Comparison of ENCODE assay signal across 9 cellular contexts in the genomic region with DNA sequence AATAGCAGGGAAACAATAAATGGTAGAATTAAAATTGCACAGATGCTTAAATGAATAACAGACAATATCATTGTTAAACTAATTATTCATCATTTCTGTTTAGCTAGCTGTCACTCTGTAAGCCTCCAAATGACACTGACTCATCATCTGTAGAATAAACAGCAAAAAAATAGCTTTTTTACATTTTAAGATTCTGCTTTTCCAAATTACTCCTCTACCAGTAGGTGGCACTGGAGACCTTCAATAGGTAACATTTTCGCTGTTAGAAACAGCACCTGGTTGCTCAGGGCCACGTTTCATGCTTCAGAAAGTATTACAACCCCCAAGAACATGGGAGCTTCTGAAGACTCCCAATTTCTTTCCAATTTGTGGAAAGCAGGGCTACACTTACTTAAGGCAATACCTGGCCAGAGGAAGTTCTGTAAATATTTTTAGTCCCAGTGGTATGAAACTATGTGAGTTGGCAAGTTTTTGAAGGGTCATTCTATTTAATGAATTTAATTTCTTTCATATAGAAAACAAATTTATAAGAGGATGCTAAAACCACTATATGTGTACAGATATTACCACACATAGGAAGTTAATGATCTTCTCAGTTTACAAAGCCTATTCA. TPM values are rescaled to one million over a fixed set of nuclear protein-coding genes. Genes with fewer than 3 reads are reported as not detected.
DNase-seq lines count a peak whose midpoint lies in the region; ATAC-seq and TF ChIP-seq lines count a peak whose summit lies in the region.
"Had no signal": no experiment of that assay in that cellular context is flagged by ENCODE, and none has a peak within 500 bp of the region (broad histone marks: within the 10 kb centered on the region; RNA-seq: fewer than 3 reads in every experiment).

No MANE protein-coding gene starts in this region.

- no peak overlapping the region for H3K4me3 ChIP-seq in MM.1S (ENCODE audit: low read length)
- H3K4me3 ChIP-seq in esophagus squamous epithelium, result no peak overlapping the region

- H3K27ac Mint-ChIP-seq in activated naive CD4-positive, alpha-beta T cell treated with anti-CD3 and anti-CD28 coated beads, Interleukin-2, amount 10 ng/mL, durations not matched to agents 7 days and 5 days, result no peak overlapping the region
- H3K27ac Mint-ChIP-seq in progenitor cell of endocrine pancreas, result no peak overlapping the region

- no peak for TF ChIP-seq POLR2A in esophagus squamous epithelium (IDR thresholded peaks at IDR 0.05)

- intact Hi-C loops in esophagus squamous epithelium (cut with DNase I), result no loop called here

- H3K9me3 Mint-ChIP-seq in activated naive CD4-positive, alpha-beta T cell treated with anti-CD3 and anti-CD28 coated beads, Interleukin-2, amount 10 ng/mL, durations not matched to agents 7 days and 5 days, result no peaks in the 10 kb centered on the region
- H3K9me3 Mint-ChIP-seq in progenitor cell of endocrine pancreas (ENCODE audit: low read depth), result no peaks in the 10 kb centered on the region

- no peaks in the 10 kb centered on the region for H3K4me1 ChIP-seq in MM.1S (ENCODE audit: low read length)
- H3K4me1 ChIP-seq in esophagus squamous epithelium, result no peaks in the 10 kb centered on the region

- H3K4me1 Mint-ChIP-seq in activated naive CD4-positive, alpha-beta T cell treated with anti-CD3 and anti-CD28 coated beads, Interleukin-2, amount 10 ng/mL, durations not matched to agents 7 days and 5 days, result peaks cover 3% of the 10 kb centered on the region
- no peaks in the 10 kb centered on the region for H3K4me1 Mint-ChIP-seq in progenitor cell of endocrine pancreas (ENCODE audit: low read depth)

- H3F3A ChIP-seq in MM.1S (ENCODE audit: insufficient read depth, low read length), result no peaks in the 10 kb centered on the region

- H3K9ac ChIP-seq in MM.1S (ENCODE audit: low read length), result no peak overlapping the region

- H3K9me2 ChIP-seq in MM.1S (replicated peaks; ENCODE audit: insufficient read depth, low read length), result no peaks in the 10 kb centered on the region

- H3K36me3 ChIP-seq in MM.1S (replicated peaks; ENCODE audit: insufficient read depth, low read length) (no peaks in the 10 kb centered on the region), esophagus squamous epithelium (no peaks in the 10 kb centered on the region)

- H3K27ac ChIP-seq in MM.1S (ENCODE audit: low read length) (no peak overlapping the region), esophagus squamous epithelium (no peak overlapping the region)
- H3K27ac ChIP-seq: epithelial cell of prostate had no signal

- no peak overlapping the region for H3K4me2 ChIP-seq in MM.1S (ENCODE audit: low read depth, low read length)

- no peaks in the 10 kb centered on the region for H4K20me1 ChIP-seq in MM.1S (ENCODE audit: insufficient read depth, low read length)

- H2AFZ ChIP-seq in MM.1S (ENCODE audit: low read length), result peak overlapping the region; percentile 44; the same call in 1 of the 2 replicates

- no peaks in the 10 kb centered on the region for H3K36me3 Mint-ChIP-seq in activated naive CD4-positive, alpha-beta T cell treated with anti-CD3 and anti-CD28 coated beads, Interleukin-2, amount 10 ng/mL, durations not matched to agents 7 days and 5 days
- H3K36me3 Mint-ChIP-seq in progenitor cell of endocrine pancreas (ENCODE audit: insufficient read depth), result no peaks in the 10 kb centered on the region

- H3K27me3 Mint-ChIP-seq in activated naive CD4-positive, alpha-beta T cell treated with anti-CD3 and anti-CD28 coated beads, Interleukin-2, amount 10 ng/mL, durations not matched to agents 7 days and 5 days, result no peaks in the 10 kb centered on the region
- H3K27me3 Mint-ChIP-seq in progenitor cell of endocrine pancreas, result no peaks in the 10 kb centered on the region

- no peaks in the 10 kb centered on the region for H3K27me3 ChIP-seq in MM.1S (replicated peaks; ENCODE audit: insufficient read depth, low read length)
- no peaks in the 10 kb centered on the region for H3K27me3 ChIP-seq in esophagus squamous epithelium

- DNase-seq in activated naive CD4-positive, alpha-beta T cell treated with anti-CD3 and anti-CD28 coated beads, Interleukin-2, amount 10 ng/mL, durations not matched to agents 7 days and 5 days, result peak; percentile 47
- DNase-seq in activated naive CD4-positive, alpha-beta T cell treated with Interleukin-2 at 50 U/mL for 16 hours, result no peak
- peak; percentile 76 for DNase-seq in MM.1S
- peak; percentile 25 for DNase-seq in SKM-1 (lab: John Stamatoyannopoulos, UW; ENCODE audit: unreplicated experiment)
- DNase-seq in esophagus squamous epithelium (lab: John Stamatoyannopoulos, UW), result no peak
- peak; percentile 11 for DNase-seq in progenitor cell of endocrine pancreas (ENCODE audit: low spot score, unreplicated experiment)

- TF ChIP-seq CTCF in MM.1S (IDR thresholded peaks at IDR 0.05; ENCODE audit: low read length) (peak; percentile 80), esophagus squamous epithelium (IDR thresholded peaks at IDR 0.05) (peak; percentile 23 to 60 (median 47)), progenitor cell of endocrine pancreas (IDR thresholded peaks at IDR 0.05; ENCODE audit: unreplicated experiment) (peak; percentile 91)

- WGBS in esophagus squamous epithelium, 2 donors, result 7 to 9% methylated on average over 2 of the region's 2 CpGs

- H3K79me2 ChIP-seq in MM.1S (ENCODE audit: low read length), result no peaks in the 10 kb centered on the region

- peak; percentile 76 for ATAC-seq in GM21723 (IDR thresholded peaks at IDR 0.05; ENCODE audit: unreplicated experiment)
- no peak for ATAC-seq in GM21528 (IDR thresholded peaks at IDR 0.05; ENCODE audit: low FRiP score, unreplicated experiment)

- CTCF ChIA-PET in activated naive CD4-positive, alpha-beta T cell treated with anti-CD3 and anti-CD28 coated beads, Interleukin-2, amount 10 ng/mL, durations not matched to agents 7 days and 5 days (lab: Charles Lee), result interaction anchor here (0.7 to 1.7 kb wide), 13 partner anchors 11 to 679 kb away, joined by 3 to 16 read pairs (median 4); no protein-coding TSS in a partner anchor

- no peak overlapping the region for H3K4me3 Mint-ChIP-seq in activated naive CD4-positive, alpha-beta T cell treated with anti-CD3 and anti-CD28 coated beads, Interleukin-2, amount 10 ng/mL, durations not matched to agents 7 days and 5 days
- no peak overlapping the region for H3K4me3 Mint-ChIP-seq in progenitor cell of endocrine pancreas (ENCODE audit: low read depth)

- H3K9me3 ChIP-seq in MM.1S (replicated peaks; ENCODE audit: insufficient read depth, low read length) (no peaks in the 10 kb centered on the region), esophagus squamous epithelium (no peaks in the 10 kb centered on the region)

RNA-seq across cellular contexts. Expression of a gene that starts 45.4 kb away (rescaled TPM):
- total RNA-seq in esophagus squamous epithelium (1 to 10 TPM in 2 of 4 donors, under 1 TPM in 2; 0.19 to 3.1 (median 1.7) TPM), progenitor cell of endocrine pancreas (12.2 and 17.3 TPM in 2 replicates)

Comparison
In these comparisons a context has a peak if more than half of its experiments do, and no peak if none do; other contexts are left out.
1. DNase-seq: peak in activated naive CD4-positive, alpha-beta T cell treated with anti-CD3 and anti-CD28 coated beads, Interleukin-2, amount 10 ng/mL, durations not matched to agents 7 days and 5 days (single experiment), MM.1S (single experiment), SKM-1 (single experiment) and progenitor cell of endocrine pancreas (single experiment); none in activated naive CD4-positive, alpha-beta T cell treated with Interleukin-2 at 50 U/mL for 16 hours (single experiment) and esophagus squamous epithelium (single experiment).
2. Peak in every context shown above with its lines, with median percentiles within 50 percentile points of each other: CTCF ChIP-seq.